In genomic region chr6:54419885-54420284, GRCh38 we compare ENCODE assay signal across 13 cellular contexts.
DNase-seq lines count a peak whose midpoint lies in the region; ATAC-seq and TF ChIP-seq lines count a peak whose summit lies in the region.
"Had no signal": no experiment of that assay in that cellular context is flagged by ENCODE, and none has a peak within 500 bp of the region (broad histone marks: within the 10 kb centered on the region; RNA-seq: fewer than 3 reads in every experiment).

No MANE protein-coding gene starts in this region.

- H3K36me3 ChIP-seq in HEK293 (ENCODE audit: control insufficient read depth in 2 of 2, insufficient read depth in 1 of 2, low read length in 2 of 2) (no peaks in the 10 kb centered on the region), esophagus muscularis mucosa (no peaks in the 10 kb centered on the region)
- H3K36me3 ChIP-seq: stomach had no signal

- H3K9me3 ChIP-seq in HEK293 (ENCODE audit: control insufficient read depth, insufficient read depth, low read depth, low read length) = no peaks in the 10 kb centered on the region
- no peaks in the 10 kb centered on the region for H3K9me3 ChIP-seq in esophagus muscularis mucosa

- intact Hi-C loops in esophagus muscularis mucosa (cut with DNase I) = no loop called here

- DNase-seq in A172 (ENCODE audit: low spot score) (peak; percentile 73), amniotic epithelial cell (ENCODE audit: low read depth) (peak; percentile 95), glomerular visceral epithelial cell (ENCODE audit: extremely low spot score) (peak; percentile 68), G401 (ENCODE audit: low spot score) (no peak), esophagus muscularis mucosa (ENCODE audit: extremely low spot score) (no peak), NCI-H1105 (lab: John Stamatoyannopoulos, UW) (no peak)
- DNase-seq: activated CD4-positive, CD25-positive, alpha-beta regulatory T cell; activated effector memory CD4-positive, alpha-beta T cell treated with Interleukin-2 at 50 U/mL for 16 hours; natural killer cell; stimulated activated CD4-positive, alpha-beta T cell treated with anti-CD3 and anti-CD28 coated beads, Interleukin-2, amount 100 ng/mL, for 24 hours; stomach had no signal

- TF ChIP-seq CTCF in HEK293 (tag by site-specific recombination; IDR thresholded peaks at IDR 0.05) = no peak
- no peak for TF ChIP-seq CTCF in esophagus muscularis mucosa (IDR thresholded peaks at IDR 0.05)

- no peak overlapping the region for H3K27ac ChIP-seq in HEK293 (ENCODE audit: extremely low read depth, low read depth, low read length)
- no peak overlapping the region for H3K27ac ChIP-seq in esophagus muscularis mucosa (replicated peaks in 1 of 4)
- H3K27ac ChIP-seq: stomach had no signal

- TF ChIP-seq EP300 in esophagus muscularis mucosa (IDR thresholded peaks at IDR 0.05) = no peak

- no peak for ATAC-seq in HG02884 (IDR thresholded peaks at IDR 0.05; ENCODE audit: unreplicated experiment)
- ATAC-seq: natural killer cell had no signal

- POLR2A ChIA-PET in HEK293 (lab: Yijun Ruan, JAX) = no interaction called here

- H3K27me3 ChIP-seq in esophagus muscularis mucosa = no peaks in the 10 kb centered on the region
- H3K27me3 ChIP-seq: stomach had no signal

- in situ Hi-C loops in G401 (cut with HindIII; ENCODE audit: low sequenced_read_pairs) = no loop called here

- H3K4me1 ChIP-seq in HEK293 (ENCODE audit: control insufficient read depth, insufficient read depth, low read length) (no peaks in the 10 kb centered on the region), esophagus muscularis mucosa (no peaks in the 10 kb centered on the region)
- H3K4me1 ChIP-seq: stomach had no signal

- H3K4me3 ChIP-seq in HEK293 (ENCODE audit: low read depth, low read length) = no peak overlapping the region
- no peak overlapping the region for H3K4me3 ChIP-seq in esophagus muscularis mucosa
- H3K4me3 ChIP-seq: stomach had no signal

- CTCF ChIA-PET in HEK293 (lab: Yijun Ruan, JAX) = interaction anchor here (0.5 to 0.8 kb wide), 3 partner anchors 53 to 433 kb away, joined by 3 to 5 read pairs (median 3); no protein-coding TSS in a partner anchor

- WGBS in esophagus muscularis mucosa = 65% methylated on average over 3 of the region's 3 CpGs

- no peak for TF ChIP-seq POLR2A in esophagus muscularis mucosa (IDR thresholded peaks at IDR 0.05; ENCODE audit: low read depth)

TF ChIP-seq in HEK293, 187 proteins besides CTCF, POLR2A, EP300 and RAD21 (continues in another document):
- peak; percentile 79; the same call in 1 of the 2 replicates for TF ChIP-seq ZNF184 (tag by site-specific recombination; IDR thresholded peaks at IDR 0.05)
- TF ChIP-seq MYNN (tag by site-specific recombination; IDR thresholded peaks at IDR 0.05; ENCODE audit: borderline replicate concordance) = no peak
- no peak for TF ChIP-seq IKZF3 (tag by site-specific recombination; IDR thresholded peaks at IDR 0.05)
- TF ChIP-seq, protein P1, sequence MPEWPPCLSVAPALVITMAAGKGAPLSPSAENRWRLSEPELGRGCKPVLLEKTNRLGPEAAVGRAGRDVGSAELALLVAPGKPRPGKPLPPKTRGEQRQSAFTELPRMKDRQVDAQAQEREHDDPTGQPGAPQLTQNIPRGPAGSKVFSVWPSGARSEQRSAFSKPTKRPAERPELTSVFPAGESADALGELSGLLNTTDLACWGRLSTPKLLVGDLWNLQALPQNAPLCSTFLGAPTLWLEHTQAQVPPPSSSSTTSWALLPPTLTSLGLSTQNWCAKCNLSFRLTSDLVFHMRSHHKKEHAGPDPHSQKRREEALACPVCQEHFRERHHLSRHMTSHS (tag by site-specific recombination; IDR thresholded peaks at IDR 0.05) = no peak
- TF ChIP-seq ZNF157 (tag by site-specific recombination; IDR thresholded peaks at IDR 0.05) = no peak
- no peak for TF ChIP-seq ZNF10 (tag by site-specific recombination; IDR thresholded peaks at IDR 0.05)
- 0 out of 2 replicates have a peak, but pooled peaks have one; percentile 16 for TF ChIP-seq ZNF629 (tag by site-specific recombination; IDR thresholded peaks at IDR 0.05)
- TF ChIP-seq ZFP37 (tag by site-specific recombination; IDR thresholded peaks at IDR 0.05) = no peak
- TF ChIP-seq ZBTB21 (tag by site-specific recombination; IDR thresholded peaks at IDR 0.05) = peak; percentile 67; the same call in 1 of the 2 replicates
- TF ChIP-seq ZSCAN16 (tag by site-specific recombination; IDR thresholded peaks at IDR 0.05) = no peak
- TF ChIP-seq, protein P2, sequence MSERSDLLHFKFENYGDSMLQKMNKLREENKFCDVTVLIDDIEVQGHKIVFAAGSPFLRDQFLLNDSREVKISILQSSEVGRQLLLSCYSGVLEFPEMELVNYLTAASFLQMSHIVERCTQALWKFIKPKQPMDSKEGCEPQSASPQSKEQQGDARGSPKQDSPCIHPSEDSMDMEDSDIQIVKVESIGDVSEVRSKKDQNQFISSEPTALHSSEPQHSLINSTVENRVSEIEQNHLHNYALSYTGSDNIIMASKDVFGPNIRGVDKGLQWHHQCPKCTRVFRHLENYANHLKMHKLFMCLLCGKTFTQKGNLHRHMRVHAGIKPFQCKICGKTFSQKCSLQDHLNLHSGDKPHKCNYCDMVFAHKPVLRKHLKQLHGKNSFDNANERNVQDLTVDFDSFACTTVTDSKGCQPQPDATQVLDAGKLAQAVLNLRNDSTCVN (tag by site-specific recombination; optimal IDR thresholded peaks at IDR 0.05) = no peak
- no peak for TF ChIP-seq ZFHX2 (tag by site-specific recombination; conservative IDR thresholded peaks at IDR 0.05)
- no peak for TF ChIP-seq TSHZ1 (tag by site-specific recombination; IDR thresholded peaks at IDR 0.05; ENCODE audit: borderline replicate concordance)
- TF ChIP-seq KLF1 (tag by site-specific recombination; IDR thresholded peaks at IDR 0.05) = no peak
- no peak for TF ChIP-seq ZNF513 (tag by site-specific recombination; IDR thresholded peaks at IDR 0.05)
- TF ChIP-seq SP3 (tag by site-specific recombination; IDR thresholded peaks at IDR 0.05) = no peak
- no peak for TF ChIP-seq GFI1B (tag by site-specific recombination; IDR thresholded peaks at IDR 0.05)
- TF ChIP-seq HOXC10 (CRISPR knock-in tag; IDR thresholded peaks at IDR 0.05) = no peak
- TF ChIP-seq SCRT1 (tag by site-specific recombination; IDR thresholded peaks at IDR 0.05; ENCODE audit: borderline replicate concordance) = no peak
- no peak for TF ChIP-seq ZNF544 (tag by site-specific recombination; IDR thresholded peaks at IDR 0.05)
- TF ChIP-seq ZBTB49 (tag by site-specific recombination; IDR thresholded peaks at IDR 0.05; ENCODE audit: low read depth) = no peak
- TF ChIP-seq ZNF112 (tag by site-specific recombination; IDR thresholded peaks at IDR 0.05) = no peak

Comparison
In these comparisons a context has a peak if more than half of its experiments do, and no peak if none do; other contexts are left out.
1. DNase-seq: peak in A172 (single experiment), amniotic epithelial cell (single experiment) and glomerular visceral epithelial cell (single experiment); none in G401 (single experiment), esophagus muscularis mucosa (single experiment) and NCI-H1105 (single experiment).